In genomic region chr13:45500492-45501174, GRCh38 we compare ENCODE assay signal across 9 cellular contexts. TPM values are rescaled to one million over a fixed set of nuclear protein-coding genes. Genes with fewer than 3 reads are reported as not detected.
DNase-seq lines count a peak whose midpoint lies in the region; ATAC-seq and TF ChIP-seq lines count a peak whose summit lies in the region.
"Had no signal": no experiment of that assay in that cellular context is flagged by ENCODE, and none has a peak within 500 bp of the region (broad histone marks: within the 10 kb centered on the region; RNA-seq: fewer than 3 reads in every experiment).

No MANE protein-coding gene starts in this region.

- H3K4me1 ChIP-seq in vagina = no peaks in the 10 kb centered on the region

- TF ChIP-seq POLR2A in vagina (IDR thresholded peaks at IDR 0.05) = no peak

- peaks cover 12% of the 10 kb centered on the region for H3K4me1 Mint-ChIP-seq in activated CD8-positive, alpha-beta memory T cell treated with anti-CD3 and anti-CD28 coated beads, Interleukin-2, amount 10 ng/mL, durations not matched to agents 7 days and 5 days
- peaks cover 12% of the 10 kb centered on the region for H3K4me1 Mint-ChIP-seq in stimulated activated effector memory CD8-positive, alpha-beta T cell treated with anti-CD3 and anti-CD28 coated beads, Interleukin-12 subunit alpha, Interleukin-12 subunit beta, amount 100 ng/mL, for 72 hours

- no peak for ATAC-seq in activated CD8-positive, alpha-beta memory T cell treated with anti-CD3 and anti-CD28 coated beads, Interleukin-2, amount 10 ng/mL, durations not matched to agents 7 days and 5 days
- ATAC-seq in stimulated activated effector memory CD8-positive, alpha-beta T cell treated with anti-CD3 and anti-CD28 coated beads, Interleukin-12 subunit alpha, Interleukin-12 subunit beta, amount 100 ng/mL, for 72 hours = no peak
- no peak for ATAC-seq in GM21447 (IDR thresholded peaks at IDR 0.05; ENCODE audit: unreplicated experiment)

- no peak overlapping the region for H3K4me3 Mint-ChIP-seq in activated CD8-positive, alpha-beta memory T cell treated with anti-CD3 and anti-CD28 coated beads, Interleukin-2, amount 10 ng/mL, durations not matched to agents 7 days and 5 days
- H3K4me3 Mint-ChIP-seq in stimulated activated effector memory CD8-positive, alpha-beta T cell treated with anti-CD3 and anti-CD28 coated beads, Interleukin-12 subunit alpha, Interleukin-12 subunit beta, amount 100 ng/mL, for 72 hours = no peak overlapping the region
- H3K4me3 Mint-ChIP-seq: B cell had no signal

- H3K27ac ChIP-seq in vagina = no peak overlapping the region

- no peaks in the 10 kb centered on the region for H3K9me3 ChIP-seq in vagina

- TF ChIP-seq CTCF in fibroblast of the aortic adventitia (IDR thresholded peaks at IDR 0.05; ENCODE audit: insufficient read depth, low read length) = no peak
- TF ChIP-seq CTCF in vagina (IDR thresholded peaks at IDR 0.05) = no peak

- peaks cover 11 to 55% of the 10 kb centered on the region in 2 donors for H3K36me3 ChIP-seq in vagina

- no peaks in the 10 kb centered on the region for H3K9me3 Mint-ChIP-seq in activated CD8-positive, alpha-beta memory T cell treated with anti-CD3 and anti-CD28 coated beads, Interleukin-2, amount 10 ng/mL, durations not matched to agents 7 days and 5 days (ENCODE audit: low read depth)
- H3K9me3 Mint-ChIP-seq in stimulated activated effector memory CD8-positive, alpha-beta T cell treated with anti-CD3 and anti-CD28 coated beads, Interleukin-12 subunit alpha, Interleukin-12 subunit beta, amount 100 ng/mL, for 72 hours = no peaks in the 10 kb centered on the region

- peak overlapping the region; percentile 18 for H3K27ac Mint-ChIP-seq in activated CD8-positive, alpha-beta memory T cell treated with anti-CD3 and anti-CD28 coated beads, Interleukin-2, amount 10 ng/mL, durations not matched to agents 7 days and 5 days
- peak overlapping the region; percentile 69 for H3K27ac Mint-ChIP-seq in stimulated activated effector memory CD8-positive, alpha-beta T cell treated with anti-CD3 and anti-CD28 coated beads, Interleukin-12 subunit alpha, Interleukin-12 subunit beta, amount 100 ng/mL, for 72 hours
- H3K27ac Mint-ChIP-seq: B cell had no signal

- no peak for DNase-seq in activated CD8-positive, alpha-beta memory T cell treated with anti-CD3 and anti-CD28 coated beads, Interleukin-2, amount 10 ng/mL, durations not matched to agents 7 days and 5 days
- no peak for DNase-seq in activated CD8-positive, alpha-beta memory T cell treated with anti-CD3 and anti-CD28 coated beads, Interleukin-2, amount 50 U/mL, for 48 hours
- DNase-seq in SW 1271 (lab: John Stamatoyannopoulos, UW) (peak; percentile 45 to 74), fibroblast of the aortic adventitia (ENCODE audit: low read depth) (peak; percentile 91), nucleus accumbens (lab: John Stamatoyannopoulos, UW) (no peak), vagina (ENCODE audit: extremely low spot score in 2 of 2) (no peak)
- no peak for DNase-seq in stimulated activated effector memory CD8-positive, alpha-beta T cell treated with anti-CD3 and anti-CD28 coated beads, Interleukin-12 subunit alpha, Interleukin-12 subunit beta, amount 100 ng/mL, for 72 hours (ENCODE audit: low spot score in 2 of 2)

- H3K27me3 ChIP-seq in vagina = no peaks in the 10 kb centered on the region

- CTCF ChIA-PET in activated CD8-positive, alpha-beta memory T cell treated with anti-CD3 and anti-CD28 coated beads, Interleukin-2, amount 10 ng/mL, durations not matched to agents 7 days and 5 days (lab: Charles Lee) = no interaction called here

- H3K4me3 ChIP-seq in fibroblast of the aortic adventitia (ENCODE audit: low read depth, low read length) (no peak overlapping the region), vagina (no peak overlapping the region)

- no peaks in the 10 kb centered on the region for H3K27me3 Mint-ChIP-seq in activated CD8-positive, alpha-beta memory T cell treated with anti-CD3 and anti-CD28 coated beads, Interleukin-2, amount 10 ng/mL, durations not matched to agents 7 days and 5 days
- H3K27me3 Mint-ChIP-seq: B cell had no signal

- peaks cover 48% of the 10 kb centered on the region for H3K36me3 Mint-ChIP-seq in activated CD8-positive, alpha-beta memory T cell treated with anti-CD3 and anti-CD28 coated beads, Interleukin-2, amount 10 ng/mL, durations not matched to agents 7 days and 5 days
- peaks cover 90% of the 10 kb centered on the region for H3K36me3 Mint-ChIP-seq in stimulated activated effector memory CD8-positive, alpha-beta T cell treated with anti-CD3 and anti-CD28 coated beads, Interleukin-12 subunit alpha, Interleukin-12 subunit beta, amount 100 ng/mL, for 72 hours

- intact Hi-C loops in vagina (cut with DNase I) = no loop called here

RNA-seq across cellular contexts. Expression of gene COG3, which starts 35.9 kb away (rescaled TPM):
- 10 to 100 TPM; 20.7 to 25.1 TPM for total RNA-seq in activated CD8-positive, alpha-beta memory T cell treated with anti-CD3 and anti-CD28 coated beads, Interleukin-2, amount 10 ng/mL, durations not matched to agents 7 days and 5 days
- 31.0 and 31.2 TPM in 2 replicates for total RNA-seq in fibroblast of the aortic adventitia (ENCODE audit: low replicate concordance)
- total RNA-seq in vagina = 25.3 TPM

Comparison
In these comparisons a context has a peak if more than half of its experiments do, and no peak if none do; other contexts are left out.
1. DNase-seq: peak in SW 1271 (2 of 2) and fibroblast of the aortic adventitia (single experiment); none in activated CD8-positive, alpha-beta memory T cell treated with anti-CD3 and anti-CD28 coated beads, Interleukin-2, amount 10 ng/mL, durations not matched to agents 7 days and 5 days (single experiment), activated CD8-positive, alpha-beta memory T cell treated with anti-CD3 and anti-CD28 coated beads, Interleukin-2, amount 50 U/mL, for 48 hours (single experiment), stimulated activated effector memory CD8-positive, alpha-beta T cell treated with anti-CD3 and anti-CD28 coated beads, Interleukin-12 subunit alpha, Interleukin-12 subunit beta, amount 100 ng/mL, for 72 hours (0 of 2), nucleus accumbens (0 of 56) and vagina (0 of 2).